ENCODE assay signal across 9 cellular contexts in genomic region chr14:71454010-71454409, GRCh38.
"Had no signal": no experiment of that assay in that cellular context is flagged by ENCODE, and none has a peak within 500 bp of the region (broad histone marks: within the 10 kb centered on the region; RNA-seq: fewer than 3 reads in every experiment).

No MANE protein-coding gene starts in this region.

- H3K4me3 Mint-ChIP-seq: HFFc6, IgD-negative memory B cell had no signal

- H3K27me3 Mint-ChIP-seq: IgD-negative memory B cell had no signal

- H3K9me3 ChIP-seq: HAP-1 had no signal

- H3K9ac ChIP-seq: GM23248 had no signal

- H3K9me3 Mint-ChIP-seq: IgD-negative memory B cell had no signal

- H3K27ac ChIP-seq: HL-60 had no signal

- H3K4me1 ChIP-seq: HAP-1 had no signal

- H3K4me3 ChIP-seq: GM23248, HAP-1 had no signal

- H3K36me3 ChIP-seq: HAP-1 had no signal

- H2AFZ ChIP-seq: GM23248 had no signal

- ATAC-seq: HCT116 had no signal

- DNase-seq: GM23248, GOT3, H7, HFFc6, KG1 had no signal
